Comparison of ENCODE assay signal across 18 cellular contexts in genomic region chr1:76068953-76069561, GRCh38. TPM values are rescaled to one million over a fixed set of nuclear protein-coding genes. Genes with fewer than 3 reads are reported as not detected.
DNase-seq lines count a peak whose midpoint lies in the region; ATAC-seq, FAIRE-seq and TF ChIP-seq lines count a peak whose summit lies in the region.
"Had no signal": no experiment of that assay in that cellular context is flagged by ENCODE, and none has a peak within 500 bp of the region (broad histone marks: within the 10 kb centered on the region; RNA-seq: fewer than 3 reads in every experiment).

No MANE protein-coding gene starts in this region.

- no peak for FAIRE-seq in A549 (lab: Jason Lieb, UNC)
- FAIRE-seq: GM12892, urothelium cell line had no signal

- ATAC-seq in A549, result peak; percentile 34 to 51; a peak in 2 of 6 replicates
- ATAC-seq in HCT116, result peak; percentile 11; the same call in 1 of the 2 replicates
- peak; percentile 55 for ATAC-seq in mucosa of descending colon
- ATAC-seq in HG02759 (IDR thresholded peaks at IDR 0.05; ENCODE audit: unreplicated experiment), result no peak
- ATAC-seq in HG03342 (IDR thresholded peaks at IDR 0.05; ENCODE audit: unreplicated experiment), result no peak
- ATAC-seq: activated CD8-positive, alpha-beta T cell treated with anti-CD3 and anti-CD28 coated beads, Interleukin-2, amount 10 ng/mL, durations not matched to agents 7 days and 5 days; activated T-cell treated with anti-CD3 and anti-CD28 coated beads, Interleukin-2, amount 50 U/mL, for 72 hours; stimulated activated naive CD8-positive, alpha-beta T cell treated with anti-CD3 and anti-CD28 coated beads, Interleukin-15, Interleukin-2, amounts not matched to agents 100 U/mL and 50 U/mL, for 24 hours had no signal

- POLR2A ChIA-PET in A549 (lab: Yijun Ruan, JAX) (no interaction called here), HCT116 (lab: Charles Lee) (no interaction called here)

- WGBS in A549 (ENCODE audit: missing lambda C conversion rate), result 51% methylated on average over 3 of the region's 3 CpGs

- no peak for TF ChIP-seq POLR2A in A549 (IDR thresholded peaks at IDR 0.05; ENCODE audit: low read length)
- TF ChIP-seq POLR2A in HCT116 (IDR thresholded peaks at IDR 0.05; ENCODE audit: borderline replicate concordance, extremely low read depth, insufficient read depth, insufficient read length), result no peak

- H2AFZ ChIP-seq in HCT116 (ENCODE audit: low read depth, low read length, poor library complexity, severe bottlenecking), result no peak overlapping the region

- H3K36me3 ChIP-seq in HCT116 (ENCODE audit: control insufficient read depth in 1 of 2, insufficient read depth in 2 of 2, low read length in 2 of 2), result no peaks in the 10 kb centered on the region
- no peaks in the 10 kb centered on the region for H3K36me3 ChIP-seq in mucosa of descending colon (ENCODE audit: low read depth)

- no peaks in the 10 kb centered on the region for H3K79me2 ChIP-seq in HCT116 (ENCODE audit: insufficient read depth, low read length)

- DNase-seq in A549 (ENCODE audit: low read depth in 1 of 2, low spot score in 1 of 2) (peak in 1 of 2 experiments; percentile 31), HCT116 (ENCODE audit: low read depth, low spot score) (no peak), mucosa of descending colon (no peak), kidney glomerular epithelial cell (lab: John Stamatoyannopoulos, UW) (no peak)
- DNase-seq in stimulated activated CD4-positive, alpha-beta T cell treated with anti-CD3 and anti-CD28 coated beads, Interleukin-4, amount 100 ng/mL, for 24 hours, result no peak
- DNase-seq: activated CD8-positive, alpha-beta T cell treated with anti-CD3 and anti-CD28 coated beads, Interleukin-2, amount 10 ng/mL, durations not matched to agents 7 days and 5 days; activated naive CD8-positive, alpha-beta T cell treated with anti-CD3 and anti-CD28 coated beads for 36 hours; activated T-cell treated with anti-CD3 and anti-CD28 coated beads, Interleukin-2, amount 50 U/mL, for 72 hours; GDM1; mesendoderm; MV-4-11; nephron progenitor cell; stimulated activated naive CD8-positive, alpha-beta T cell treated with anti-CD3 and anti-CD28 coated beads, Interleukin-15, Interleukin-2, amounts not matched to agents 100 U/mL and 50 U/mL, for 24 hours had no signal

- TF ChIP-seq CTCF in A549 (IDR thresholded peaks at IDR 0.05) (no peak), HCT116 (IDR thresholded peaks at IDR 0.05 in 2 of 3, conservative IDR thresholded peaks at IDR 0.05 in 1 of 3; ENCODE audit: borderline replicate concordance in 1 of 3, insufficient read depth in 1 of 3, low read depth in 2 of 3, low read length in 2 of 3) (no peak), VCaP (conservative IDR thresholded peaks at IDR 0.05) (no peak), mucosa of descending colon (IDR thresholded peaks at IDR 0.05) (no peak)

- H3K9ac ChIP-seq in HCT116 (ENCODE audit: low read length), result no peak overlapping the region

- peaks cover 37% of the 10 kb centered on the region for H3K4me1 ChIP-seq in A549
- peaks cover 8 to 16% of the 10 kb centered on the region in 2 experiments for H3K4me1 ChIP-seq in HCT116 (ENCODE audit: control insufficient read depth in 1 of 2, insufficient read depth in 2 of 2, low read length in 2 of 2)
- H3K4me1 ChIP-seq in mucosa of descending colon (ENCODE audit: low read depth), result peaks cover 14% of the 10 kb centered on the region

- no peaks in the 10 kb centered on the region for H4K20me1 ChIP-seq in HCT116 (ENCODE audit: insufficient read depth)

- H3K27me3 ChIP-seq in HCT116 (ENCODE audit: insufficient read depth, low read length), result no peaks in the 10 kb centered on the region

- CTCF ChIA-PET in A549 (lab: Yijun Ruan, JAX), result interaction anchor here (1.3 kb wide), 1 partner anchor 78 kb away, joined by 3 read pairs; no protein-coding TSS in a partner anchor
- CTCF ChIA-PET in HCT116 (lab: Charles Lee), result no interaction called here

- H3K9me2 ChIP-seq in HCT116 (ENCODE audit: insufficient read depth), result no peaks in the 10 kb centered on the region; the same call in 1 of the 2 replicates

- RAD21 ChIA-PET in HCT116 (lab: Charles Lee; ENCODE audit: low non-redundant PET in 1 of 2, low total read pairs in 2 of 2, uncharacterized antibody in 2 of 2, unreplicated experiment in 2 of 2), result no interaction called here

- TF ChIP-seq RAD21 in A549 (conservative IDR thresholded peaks at IDR 0.05 in 1 of 2, IDR thresholded peaks at IDR 0.05 in 1 of 2) (no peak), HCT116 (IDR thresholded peaks at IDR 0.05; ENCODE audit: low read depth) (no peak)

- H3K4me3 ChIP-seq in A549 (no peak overlapping the region), HCT116 (replicated peaks in 1 of 2; ENCODE audit: low read depth in 1 of 2, low read length in 2 of 2) (no peak overlapping the region), mucosa of descending colon (no peak overlapping the region)

- H3K9me3 ChIP-seq in A549 (no peaks in the 10 kb centered on the region), HCT116 (ENCODE audit: control insufficient read depth in 1 of 2, insufficient read depth in 1 of 2, low read depth in 1 of 2, low read length in 2 of 2) (no peaks in the 10 kb centered on the region), mucosa of descending colon (no peaks in the 10 kb centered on the region)

- H3K27ac ChIP-seq in A549 (peak overlapping the region; percentile 44 to 77; a peak in 5 of 6 replicates), HCT116 (ENCODE audit: low read depth, low read length) (no peak overlapping the region), VCaP (peak overlapping the region; percentile 34; the same call in 1 of the 2 replicates)

- H3K4me2 ChIP-seq in A549, result peak overlapping the region; percentile 49
- peak overlapping the region; percentile 45 for H3K4me2 ChIP-seq in HCT116 (ENCODE audit: low read length)

- intact Hi-C loops in HCT116 (cut with micrococcal nuclease), result no loop called here
- intact Hi-C loops in mucosa of descending colon (cut with DNase I, micrococcal nuclease), result no loop called here

- TF ChIP-seq EP300 in A549 (IDR thresholded peaks at IDR 0.05), result no peak

- BruUV-seq in HCT116 (replicated peaks; lab: Mats Ljungman, UMichigan), result no TSS peak

TF ChIP-seq in A549, 52 proteins besides CTCF, POLR2A, EP300 and RAD21 (continues in another document):
- no peak for TF ChIP-seq MAFK (IDR thresholded peaks at IDR 0.05; ENCODE audit: partially characterized antibody)
- no peak for TF ChIP-seq MYC (IDR thresholded peaks at IDR 0.05; ENCODE audit: borderline replicate concordance, low read length)
- no peak for TF ChIP-seq BHLHE40 (IDR thresholded peaks at IDR 0.05; ENCODE audit: low read depth, low read length)
- no peak for TF ChIP-seq EHMT2 (IDR thresholded peaks at IDR 0.05; ENCODE audit: low read depth)
- TF ChIP-seq, protein P1, sequence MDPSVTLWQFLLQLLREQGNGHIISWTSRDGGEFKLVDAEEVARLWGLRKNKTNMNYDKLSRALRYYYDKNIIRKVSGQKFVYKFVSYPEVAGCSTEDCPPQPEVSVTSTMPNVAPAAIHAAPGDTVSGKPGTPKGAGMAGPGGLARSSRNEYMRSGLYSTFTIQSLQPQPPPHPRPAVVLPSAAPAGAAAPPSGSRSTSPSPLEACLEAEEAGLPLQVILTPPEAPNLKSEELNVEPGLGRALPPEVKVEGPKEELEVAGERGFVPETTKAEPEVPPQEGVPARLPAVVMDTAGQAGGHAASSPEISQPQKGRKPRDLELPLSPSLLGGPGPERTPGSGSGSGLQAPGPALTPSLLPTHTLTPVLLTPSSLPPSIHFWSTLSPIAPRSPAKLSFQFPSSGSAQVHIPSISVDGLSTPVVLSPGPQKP (IDR thresholded peaks at IDR 0.05; ENCODE audit: low read depth, low read length), result no peak
- TF ChIP-seq CHD4 (IDR thresholded peaks at IDR 0.05; ENCODE audit: borderline replicate concordance), result no peak
- TF ChIP-seq JUN (IDR thresholded peaks at IDR 0.05), result no peak
- TF ChIP-seq SMC3 (IDR thresholded peaks at IDR 0.05), result no peak
- no peak for TF ChIP-seq ZC3H11A (IDR thresholded peaks at IDR 0.05)
- no peak for TF ChIP-seq POLR2AphosphoS2 (conservative IDR thresholded peaks at IDR 0.05; ENCODE audit: low read length)
- no peak for TF ChIP-seq RFX5 (IDR thresholded peaks at IDR 0.05)
- TF ChIP-seq ZFP36 (IDR thresholded peaks at IDR 0.05; ENCODE audit: borderline replicate concordance, partially characterized antibody), result no peak

TF ChIP-seq in HCT116, 20 proteins besides CTCF, POLR2A, EP300 and RAD21 (continues in another document):
- TF ChIP-seq, protein P2, sequence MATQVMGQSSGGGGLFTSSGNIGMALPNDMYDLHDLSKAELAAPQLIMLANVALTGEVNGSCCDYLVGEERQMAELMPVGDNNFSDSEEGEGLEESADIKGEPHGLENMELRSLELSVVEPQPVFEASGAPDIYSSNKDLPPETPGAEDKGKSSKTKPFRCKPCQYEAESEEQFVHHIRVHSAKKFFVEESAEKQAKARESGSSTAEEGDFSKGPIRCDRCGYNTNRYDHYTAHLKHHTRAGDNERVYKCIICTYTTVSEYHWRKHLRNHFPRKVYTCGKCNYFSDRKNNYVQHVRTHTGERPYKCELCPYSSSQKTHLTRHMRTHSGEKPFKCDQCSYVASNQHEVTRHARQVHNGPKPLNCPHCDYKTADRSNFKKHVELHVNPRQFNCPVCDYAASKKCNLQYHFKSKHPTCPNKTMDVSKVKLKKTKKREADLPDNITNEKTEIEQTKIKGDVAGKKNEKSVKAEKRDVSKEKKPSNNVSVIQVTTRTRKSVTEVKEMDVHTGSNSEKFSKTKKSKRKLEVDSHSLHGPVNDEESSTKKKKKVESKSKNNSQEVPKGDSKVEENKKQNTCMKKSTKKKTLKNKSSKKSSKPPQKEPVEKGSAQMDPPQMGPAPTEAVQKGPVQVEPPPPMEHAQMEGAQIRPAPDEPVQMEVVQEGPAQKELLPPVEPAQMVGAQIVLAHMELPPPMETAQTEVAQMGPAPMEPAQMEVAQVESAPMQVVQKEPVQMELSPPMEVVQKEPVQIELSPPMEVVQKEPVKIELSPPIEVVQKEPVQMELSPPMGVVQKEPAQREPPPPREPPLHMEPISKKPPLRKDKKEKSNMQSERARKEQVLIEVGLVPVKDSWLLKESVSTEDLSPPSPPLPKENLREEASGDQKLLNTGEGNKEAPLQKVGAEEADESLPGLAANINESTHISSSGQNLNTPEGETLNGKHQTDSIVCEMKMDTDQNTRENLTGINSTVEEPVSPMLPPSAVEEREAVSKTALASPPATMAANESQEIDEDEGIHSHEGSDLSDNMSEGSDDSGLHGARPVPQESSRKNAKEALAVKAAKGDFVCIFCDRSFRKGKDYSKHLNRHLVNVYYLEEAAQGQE (IDR thresholded peaks at IDR 0.05; ENCODE audit: low read depth), result no peak
- TF ChIP-seq SRF (IDR thresholded peaks at IDR 0.05; ENCODE audit: low read depth) (no peak), JUND (IDR thresholded peaks at IDR 0.05) (no peak), YY1 (IDR thresholded peaks at IDR 0.05; ENCODE audit: extremely low read depth, insufficient replicate concordance, low read depth, low read length) (no peak)

RNA-seq across cellular contexts. Expression of gene ST6GALNAC3, which starts 5.5 kb away (rescaled TPM):
- polyA plus RNA-seq in A549 (2011; rRNA removed) (1.2 and 1.7 TPM in 2 replicates), A549 (2017; fragmentation: RNase III; extraction: RNeasy Plus Mini Kit Qiagen cat#74134 plus additional on column Dnase treatment) (0.92 to 1.5 TPM (median 1.1 TPM) in 3 replicates)
- 0.16 and 0.19 TPM in 2 replicates for polyA plus RNA-seq in A549 (2012; cell fraction: cytosol; rRNA removed)
- 0.04 and 0.07 TPM in 2 replicates for polyA plus RNA-seq in A549 (2012; cell fraction: nucleus; rRNA removed)
- polyA minus RNA-seq in A549 (2011; rRNA and poly(A)+ RNA removed), result 1.8 and 2.2 TPM in 2 replicates
- total RNA-seq in HCT116 (2021; ENCODE audit: unreplicated experiment) (2.2 TPM), mucosa of descending colon (1 to 10 TPM; 5.4 to 9.0 (median 6.7) TPM)
- polyA plus RNA-seq in HCT116 (2012), result 0.67 and 0.94 TPM in 2 replicates

Comparison
In these comparisons a context has a peak if more than half of its experiments do, and no peak if none do; other contexts are left out.
1. ATAC-seq: peak in A549 (2 of 2), HCT116 (single experiment) and mucosa of descending colon (single experiment); none in HG02759 (single experiment) and HG03342 (single experiment).